Comparison of ENCODE assay signal across 12 cellular contexts in genomic region chr9:38062498-38063362, GRCh38. TPM values are rescaled to one million over a fixed set of nuclear protein-coding genes. Genes with fewer than 3 reads are reported as not detected.
A peak's percentile ranks its signal among the peaks of the same experiment; 100 is the strongest.
DNase-seq lines count a peak whose midpoint lies in the region; ATAC-seq and TF ChIP-seq lines count a peak whose summit lies in the region.
"Had no signal": no experiment of that assay in that cellular context is flagged by ENCODE, and none has a peak within 500 bp of the region (broad histone marks: within the 10 kb centered on the region; RNA-seq: fewer than 3 reads in every experiment).

No MANE protein-coding gene starts in this region.

- no peaks in the 10 kb centered on the region for H3K27me3 ChIP-seq in muscle layer of colon (ENCODE audit: control insufficient read depth in 1 of 2, insufficient read depth in 2 of 2, low read length in 2 of 2)
- H3K27me3 ChIP-seq: testis had no signal

- H3K4me3 ChIP-seq in cardiac fibroblast (replicated peaks in 1 of 2; ENCODE audit: low read depth in 2 of 2, low read length in 2 of 2) (no peak overlapping the region), muscle layer of colon (ENCODE audit: low read depth in 1 of 2, low read length in 2 of 2) (no peak overlapping the region)
- H3K4me3 ChIP-seq: testis had no signal

- no peaks in the 10 kb centered on the region for H3K9me3 ChIP-seq in muscle layer of colon (ENCODE audit: low read length)
- H3K9me3 ChIP-seq: testis had no signal

- DNase-seq in ACHN = peak; percentile 63
- DNase-seq in M059J (ENCODE audit: low read depth) = peak; percentile 86
- DNase-seq in cardiac fibroblast (ENCODE audit: low read depth in 2 of 2) = peak; percentile 64 to 72
- no peak for DNase-seq in SK-N-DZ (ENCODE audit: low spot score)
- DNase-seq in activated CD4-positive, alpha-beta T cell treated with anti-CD3 and anti-CD28 coated beads, Interleukin-2, amount 50 U/mL, for 4 hours = no peak
- DNase-seq: activated T-cell treated with anti-CD3 and anti-CD28 coated beads, Interleukin-2, amount 50 U/mL, for 1 hour; CD4-positive, alpha-beta memory T cell; NCI-H2171; testis had no signal

- peak overlapping the region; percentile 25 for H3K27ac ChIP-seq in muscle layer of colon (ENCODE audit: low read depth, low read length)
- H3K27ac ChIP-seq: testis had no signal

- no peak for ATAC-seq in HG03139 (IDR thresholded peaks at IDR 0.05; ENCODE audit: unreplicated experiment)
- ATAC-seq in HG02642 (IDR thresholded peaks at IDR 0.05; ENCODE audit: poor library complexity, unreplicated experiment) = no peak

- H3K9ac ChIP-seq in muscle layer of colon (ENCODE audit: low read length) = no peak overlapping the region

- in situ Hi-C loops in ACHN (cut with HindIII; ENCODE audit: low pct_ligation_motif_present, low pct_unique_long_range_greater_than_20kb, low sequenced_read_pairs) = no loop called here

- no peak for TF ChIP-seq CTCF in cardiac fibroblast (IDR thresholded peaks at IDR 0.05; ENCODE audit: low read depth, low read length)

- no peaks in the 10 kb centered on the region for H3K36me3 ChIP-seq in muscle layer of colon (ENCODE audit: insufficient read depth, low read length)

- H3K4me1 ChIP-seq in muscle layer of colon (ENCODE audit: insufficient read depth, low read length) = peaks cover 65% of the 10 kb centered on the region
- H3K4me1 ChIP-seq: testis had no signal

RNA-seq across cellular contexts. Expression of gene SHB, which starts 6.3 kb away (rescaled TPM):
- 16.7 and 25.6 TPM in 2 replicates for total RNA-seq in M059J (2014; rRNA removed; shearing (Covaris generic))
- 8.5 and 9.6 TPM in 2 replicates for polyA plus RNA-seq in SK-N-DZ (2014; cell fraction: cytosol; rRNA removed)
- polyA plus RNA-seq in SK-N-DZ (2014; cell fraction: nucleus; rRNA removed) = 5.3 and 5.8 TPM in 2 replicates

Comparison
In these comparisons a context has a peak if more than half of its experiments do, and no peak if none do; other contexts are left out.
1. DNase-seq: peak in ACHN (single experiment), M059J (single experiment) and cardiac fibroblast (2 of 2); none in SK-N-DZ (single experiment) and activated CD4-positive, alpha-beta T cell treated with anti-CD3 and anti-CD28 coated beads, Interleukin-2, amount 50 U/mL, for 4 hours (0 of 2).